ENCODE assay signal across 8 cellular contexts in genomic region chr19:44071824-44072542, GRCh38. TPM values are rescaled to one million over a fixed set of nuclear protein-coding genes. Genes with fewer than 3 reads are reported as not detected.
DNase-seq lines count a peak whose midpoint lies in the region; ATAC-seq and TF ChIP-seq lines count a peak whose summit lies in the region.

TSS of gene ZNF284 (plus strand) at chr19:44072159. CDS start at chr19:44076390, 4,231 bp downstream.

- H3K4me2 ChIP-seq in PC-3 (ENCODE audit: low read length), result peak within 1 kb of the TSS; percentile 96

- peaks cover 31% of the 10 kb centered on the region for H3K36me3 Mint-ChIP-seq in CD8-positive, alpha-beta T cell

- H3K27ac ChIP-seq in CD8-positive, alpha-beta T cell (ENCODE audit: low read depth, low read length), result peak within 1 kb of the TSS; percentile 2
- H3K27ac ChIP-seq in PC-3 (ENCODE audit: low read length) (no peak within 1 kb of the TSS), esophagus muscularis mucosa (replicated peaks in 1 of 4) (peak within 1 kb of the TSS; percentile 53 to 70 (median 66)), muscle layer of duodenum (ENCODE audit: low read length) (peak within 1 kb of the TSS; percentile 28)

- no peaks in the 10 kb centered on the region for H3F3A ChIP-seq in PC-3 (ENCODE audit: low read length, unreplicated experiment)

- no peaks in the 10 kb centered on the region for H3K79me2 ChIP-seq in PC-3 (ENCODE audit: low read length)

- H3K36me3 ChIP-seq in CD8-positive, alpha-beta T cell (ENCODE audit: insufficient read depth, low read length), result no peaks in the 10 kb centered on the region
- no peaks in the 10 kb centered on the region for H3K36me3 ChIP-seq in PC-3 (ENCODE audit: low read depth, low read length)
- peaks cover 0 to 17% (median 11%) of the 10 kb centered on the region in 4 donors for H3K36me3 ChIP-seq in esophagus muscularis mucosa
- peaks cover 4 to 24% of the 10 kb centered on the region in 2 donors for H3K36me3 ChIP-seq in muscle layer of duodenum (ENCODE audit: control insufficient read depth in 1 of 2, insufficient read depth in 2 of 2, low read length in 2 of 2)

- peaks cover 1% of the 10 kb centered on the region for H3K9me3 ChIP-seq in CD8-positive, alpha-beta T cell (ENCODE audit: low read length)
- H3K9me3 ChIP-seq in PC-3 (ENCODE audit: low read length), result no peaks in the 10 kb centered on the region
- peaks cover 0 to 26% (median 13%) of the 10 kb centered on the region in 4 donors for H3K9me3 ChIP-seq in esophagus muscularis mucosa
- H3K9me3 ChIP-seq in muscle layer of duodenum (ENCODE audit: control insufficient read depth in 1 of 2, low read length in 2 of 2), result peaks cover 6 to 12% of the 10 kb centered on the region in 2 donors

- H3K4me3 ChIP-seq in CD8-positive, alpha-beta T cell (ENCODE audit: low read depth, low read length), result peak within 1 kb of the TSS; percentile 73
- H3K4me3 ChIP-seq in PC-3 (ENCODE audit: low read length) (peak within 1 kb of the TSS; percentile 82), esophagus muscularis mucosa (peak within 1 kb of the TSS; percentile 54 to 75 (median 74)), muscle layer of duodenum (ENCODE audit: low read depth in 1 of 2, low read length in 2 of 2) (peak within 1 kb of the TSS; percentile 79 to 97)

- intact Hi-C loops in CD8-positive, alpha-beta T cell (cut with DNase I, micrococcal nuclease), result loop anchor here (1.0 to 5.0 kb wide), 11 partner anchors 21 to 245 kb away; partner anchors contain the start of genes ZNF222 (in 2 of the 2), ZNF224 (in 2 of the 2), ZNF230 (in 2 of the 2) and ZNF45 (in 2 of the 2)
- intact Hi-C loops in PC-3 (cut with micrococcal nuclease) (loop anchor here (2.0 kb wide), 2 partner anchors 41 to 69 kb away; partner anchors contain the start of genes ZNF225 and ZNF230), esophagus muscularis mucosa (cut with DNase I) (loop anchor here (2.0 to 5.0 kb wide), 2 partner anchors 23 to 40 kb away; partner anchors contain the start of genes ZNF224 and ZNF225)

- under 1% methylated on average over 40 of the region's 40 CpGs for WGBS in esophagus muscularis mucosa

- peak within 1 kb of the TSS; percentile 95 for H2AFZ ChIP-seq in PC-3 (ENCODE audit: low read length)

- H3K9me2 ChIP-seq in PC-3 (replicated peaks; ENCODE audit: low read length), result no peaks in the 10 kb centered on the region

- H3K27ac Mint-ChIP-seq in CD8-positive, alpha-beta T cell, result peak within 1 kb of the TSS; percentile 79

- BruUV-seq in PC-3 (replicated peaks; lab: Mats Ljungman, UMichigan), result TSS peak; percentile 82

- POLR2A ChIA-PET in CD8-positive, alpha-beta T cell (lab: Charles Lee), result interaction anchor here (1.1 kb wide), 1 partner anchor 22 kb away, joined by 3 read pairs; the partner anchor contains the start of gene ZNF224
- POLR2A ChIA-PET in PC-3 (lab: Charles Lee; ENCODE audit: unreplicated experiment), result no interaction called here

- 0 out of 2 replicates have a peak within 1 kb of the TSS, but pooled peaks have one; percentile 36 for H3K9ac ChIP-seq in PC-3 (ENCODE audit: low read length)

- peaks cover 16% of the 10 kb centered on the region for H3K4me1 ChIP-seq in CD8-positive, alpha-beta T cell (ENCODE audit: insufficient read depth, low read length)
- peaks cover 8% of the 10 kb centered on the region; the same call in 1 of the 2 replicates for H3K4me1 ChIP-seq in PC-3 (ENCODE audit: insufficient read depth, low read length)
- peaks cover 13 to 20% (median 16%) of the 10 kb centered on the region in 4 donors for H3K4me1 ChIP-seq in esophagus muscularis mucosa
- H3K4me1 ChIP-seq in muscle layer of duodenum (ENCODE audit: control insufficient read depth in 1 of 2, insufficient read depth in 2 of 2, low read length in 2 of 2), result peaks cover 5 to 12% of the 10 kb centered on the region in 2 donors

- ATAC-seq in CD8-positive, alpha-beta T cell, result peak; percentile 99
- ATAC-seq in GM19467 (IDR thresholded peaks at IDR 0.05; ENCODE audit: unreplicated experiment) (peak; percentile 94), PC-3 (peak; percentile 99)

- no peak for TF ChIP-seq CTCF in CD8-positive, alpha-beta T cell (IDR thresholded peaks at IDR 0.05)
- TF ChIP-seq CTCF in PC-3 (conservative IDR thresholded peaks at IDR 0.05; ENCODE audit: low read depth, low read length), result no peak
- TF ChIP-seq CTCF in esophagus muscularis mucosa (IDR thresholded peaks at IDR 0.05), result no peak

- CTCF ChIA-PET in CD8-positive, alpha-beta T cell (lab: Charles Lee), result no interaction called here
- CTCF ChIA-PET in PC-3 (lab: Charles Lee), result no interaction called here

- H3K27me3 ChIP-seq in CD8-positive, alpha-beta T cell (ENCODE audit: insufficient read depth, low read length), result no peaks in the 10 kb centered on the region
- H3K27me3 ChIP-seq in PC-3 (ENCODE audit: low read length) (no peaks in the 10 kb centered on the region), esophagus muscularis mucosa (no peaks in the 10 kb centered on the region), muscle layer of duodenum (ENCODE audit: low read depth, low read length) (no peaks in the 10 kb centered on the region)

- H3K4me3 Mint-ChIP-seq in CD8-positive, alpha-beta T cell, result peak within 1 kb of the TSS; percentile 91

- no peak for TF ChIP-seq POLR2A in esophagus muscularis mucosa (IDR thresholded peaks at IDR 0.05; ENCODE audit: low read depth)

- H4K20me1 ChIP-seq in PC-3 (ENCODE audit: low read length), result no peaks in the 10 kb centered on the region

- DNase-seq in CD8-positive, alpha-beta T cell, result peak; percentile 60 to 89 (median 78)
- DNase-seq in HT1080 (ENCODE audit: low read depth), result peak; percentile 95
- DNase-seq in PC-3, result peak; percentile 83
- peak; percentile 84 to 86 for DNase-seq in activated T-cell treated with anti-CD3 and anti-CD28 coated beads, Interleukin-2, amount 50 U/mL, for 48 hours
- DNase-seq in esophagus muscularis mucosa (ENCODE audit: extremely low spot score), result peak; percentile 96
- DNase-seq in stimulated activated CD8-positive, alpha-beta memory T cell treated with anti-CD3 and anti-CD28 coated beads, Interleukin-7, amount 100 ng/mL, for 24 hours (ENCODE audit: low read depth), result peak; percentile 56

- H3K27me3 Mint-ChIP-seq in CD8-positive, alpha-beta T cell (ENCODE audit: low read depth), result no peaks in the 10 kb centered on the region

- TF ChIP-seq EP300 in esophagus muscularis mucosa (IDR thresholded peaks at IDR 0.05), result no peak

- H3K4me1 Mint-ChIP-seq in CD8-positive, alpha-beta T cell (ENCODE audit: low read depth), result peaks cover 36% of the 10 kb centered on the region

- peaks cover 24% of the 10 kb centered on the region for H3K9me3 Mint-ChIP-seq in CD8-positive, alpha-beta T cell

RNA-seq across cellular contexts. Expression of gene ZNF284, which starts in this region (rescaled TPM):
- total RNA-seq in CD8-positive, alpha-beta T cell, result 1 to 10 TPM in 1 of 2 experiments, under 1 TPM in 1; 0.64 to 1.2 TPM
- total RNA-seq in HT1080 (2014; rRNA removed; shearing (Covaris generic)), result 4.1 and 5.0 TPM in 2 replicates
- 2.6 and 3.4 TPM in 2 replicates for polyA plus RNA-seq in HT1080 (2015; cell fraction: cytosol; rRNA removed)
- polyA plus RNA-seq in HT1080 (2015; cell fraction: nucleus; rRNA removed), result 11.1 and 12.0 TPM in 2 replicates
- total RNA-seq in PC-3 (2014; rRNA removed), result 0.69 and 0.81 TPM in 2 replicates
- total RNA-seq in esophagus muscularis mucosa, result 1 to 10 TPM; 1.3 to 2.9 (median 2.5) TPM

Comparison
In these comparisons a context has a peak if more than half of its experiments do, and no peak if none do; other contexts are left out.
1. Peak in DNase-seq, ATAC-seq, H3K4me3 ChIP-seq, H3K9ac ChIP-seq and H3K4me2 ChIP-seq in PC-3; RNA of the gene not detected or under 1 TPM.